ENCODE assay signal across 18 cellular contexts in the genomic region with DNA sequence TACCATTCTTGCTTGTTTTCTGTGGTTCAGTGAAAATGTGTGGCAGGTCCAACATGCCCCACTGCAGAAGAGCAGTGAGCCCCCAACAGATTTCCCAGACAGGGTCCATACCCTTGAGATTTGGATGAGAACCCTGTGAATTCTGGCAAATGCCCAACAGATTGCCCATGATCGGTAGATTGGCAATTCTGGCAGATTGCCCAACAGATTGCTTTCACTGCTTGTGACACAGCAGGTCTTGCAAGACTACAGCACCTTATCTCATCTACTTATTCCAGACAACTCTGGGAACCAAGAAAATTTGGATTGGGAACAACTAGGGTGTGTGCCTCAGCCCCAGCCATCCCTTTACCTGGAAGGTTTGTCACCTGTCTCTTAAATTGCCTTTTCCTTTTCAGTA.
"Had no signal": no experiment of that assay in that cellular context is flagged by ENCODE, and none has a peak within 500 bp of the region (broad histone marks: within the 10 kb centered on the region; RNA-seq: fewer than 3 reads in every experiment).

No MANE protein-coding gene starts in this region.

- ATAC-seq: activated CD8-positive, alpha-beta T cell treated with anti-CD3 and anti-CD28 coated beads for 36 hours; naive thymus-derived CD4-positive, alpha-beta T cell had no signal

- DNase-seq: activated CD4-positive, alpha-beta T cell treated with anti-CD3 and anti-CD28 coated beads for 4 hours; activated CD8-positive, alpha-beta memory T cell treated with anti-CD3 and anti-CD28 coated beads, Interleukin-2, amount 50 U/mL, for 4 hours; activated CD8-positive, alpha-beta T cell treated with anti-CD3 and anti-CD28 coated beads for 36 hours; activated naive CD8-positive, alpha-beta T cell treated with anti-CD3 and anti-CD28 coated beads, Interleukin-2, amount 10 ng/mL, durations not matched to agents 7 days and 5 days; anterior cingulate cortex; dorsolateral prefrontal cortex; immature natural killer cell; naive thymus-derived CD4-positive, alpha-beta T cell; retina; stimulated activated CD4-positive, alpha-beta T cell treated with anti-CD3 and anti-CD28 coated beads, Interleukin-15, amount 100 ng/mL, for 24 hours; stimulated activated CD4-positive, alpha-beta T cell treated with anti-CD3 and anti-CD28 coated beads, Interleukin-4, amount 100 ng/mL, for 4 hours; stomach had no signal

- FAIRE-seq: urothelium cell line had no signal

- H3K36me3 ChIP-seq: breast epithelium, esophagus muscularis mucosa, stomach, thoracic aorta had no signal

- H3K9me3 ChIP-seq: breast epithelium, esophagus muscularis mucosa, stomach, thoracic aorta had no signal

- H3K27ac ChIP-seq: breast epithelium, dorsolateral prefrontal cortex, esophagus muscularis mucosa, stomach, thoracic aorta, VCaP had no signal

- H3K4me3 ChIP-seq: breast epithelium, dorsolateral prefrontal cortex, esophagus muscularis mucosa, lung, stomach, thoracic aorta had no signal

- H3K27me3 ChIP-seq: breast epithelium, dorsolateral prefrontal cortex, esophagus muscularis mucosa, stomach had no signal

- H3K4me1 ChIP-seq: breast epithelium, esophagus muscularis mucosa, stomach had no signal
